In the genomic region with DNA sequence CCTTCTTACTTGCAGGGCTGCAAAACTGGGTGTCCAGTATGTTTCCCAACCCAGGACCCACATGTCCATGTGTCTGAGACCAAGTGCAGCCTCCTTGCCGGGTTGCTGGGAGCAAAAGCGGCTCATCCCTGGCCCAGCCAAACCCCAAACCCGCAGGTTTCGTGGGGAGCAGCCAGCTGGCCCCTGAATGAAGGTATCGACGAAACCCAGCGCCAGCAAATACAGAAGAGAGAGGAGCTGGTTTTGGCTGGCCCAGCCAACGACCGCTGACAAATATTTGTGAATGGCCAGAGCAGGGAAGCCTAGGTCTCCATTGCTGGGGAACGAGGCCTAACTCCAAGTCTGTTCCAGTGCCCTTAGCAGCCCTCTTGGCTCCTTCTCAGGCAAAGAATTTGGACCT, we compare ENCODE assay signal across 20 cellular contexts.
"Had no signal": no experiment of that assay in that cellular context is flagged by ENCODE, and none has a peak within 500 bp of the region (broad histone marks: within the 10 kb centered on the region; RNA-seq: fewer than 3 reads in every experiment).

No MANE protein-coding gene starts in this region.

- DNase-seq: effector CD4-positive, alpha-beta T cell; endodermal cell; erythroblast; foreskin keratinocyte; immature natural killer cell; left cardiac atrium; naive thymus-derived CD8-positive, alpha-beta T cell; retina; spleen; stimulated activated CD4-positive, alpha-beta T cell treated with anti-CD3 and anti-CD28 coated beads, Interleukin-15, amount 100 ng/mL, for 24 hours; stimulated activated CD4-positive, alpha-beta T cell treated with anti-CD3 and anti-CD28 coated beads, Interleukin-1b, Interleukin-23, amount 100 ng/mL, for 48 hours; stimulated activated CD4-positive, alpha-beta T cell treated with anti-CD3 and anti-CD28 coated beads, Interleukin-4, amount 100 ng/mL, for 24 hours; testis; upper lobe of right lung had no signal

- ATAC-seq: foreskin keratinocyte; left cardiac atrium; mucosa of descending colon; naive thymus-derived CD8-positive, alpha-beta T cell; stimulated activated memory B cell treated with anti-CD40 and anti-IgM and Interleukin-4, amounts not matched to agents 10 μg/mL and 1 μg/mL and 100 μg/mL, for 72 hours; upper lobe of right lung had no signal

- H3K4me3 ChIP-seq: mucosa of descending colon, psoas muscle, right lobe of liver, spleen, testis, tibial nerve, upper lobe of right lung, vagina had no signal
